In the genomic region with DNA sequence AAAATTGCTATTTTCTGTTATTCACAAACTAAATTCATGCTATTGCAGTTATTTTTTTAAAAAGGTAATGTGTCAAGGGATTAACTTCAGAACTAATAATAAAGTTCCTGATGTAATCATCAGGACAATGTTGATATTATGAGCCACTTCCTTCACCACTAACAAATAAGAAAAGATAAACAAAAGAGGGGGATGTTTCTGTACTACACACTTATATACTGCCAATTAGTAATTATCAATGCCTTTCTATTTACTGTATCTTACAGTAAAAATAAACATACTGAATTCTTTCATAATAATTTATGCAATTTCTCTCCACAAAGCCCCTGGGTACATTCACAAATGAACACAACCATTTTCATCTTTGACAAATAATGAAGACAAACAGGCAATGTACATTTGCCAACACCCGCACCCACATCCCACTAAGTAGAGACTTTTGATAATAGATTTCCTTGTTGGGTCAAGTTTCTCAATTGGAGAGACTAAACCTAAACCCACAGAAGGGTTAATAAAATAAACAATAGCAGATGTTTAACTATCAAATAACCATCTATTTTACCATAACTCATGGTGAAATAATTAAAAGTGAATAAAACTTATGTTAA, we compare ENCODE assay signal across 13 cellular contexts. TPM values are rescaled to one million over a fixed set of nuclear protein-coding genes. Genes with fewer than 3 reads are reported as not detected.
DNase-seq lines count a peak whose midpoint lies in the region; ATAC-seq and TF ChIP-seq lines count a peak whose summit lies in the region.
"Had no signal": no experiment of that assay in that cellular context is flagged by ENCODE, and none has a peak within 500 bp of the region (broad histone marks: within the 10 kb centered on the region; RNA-seq: fewer than 3 reads in every experiment).

No MANE protein-coding gene starts in this region.

- TF ChIP-seq POLR2A in vagina (IDR thresholded peaks at IDR 0.05) = no peak

- peak overlapping the region; percentile 85 to 96 for H3K4me3 ChIP-seq in right atrium auricular region
- H3K4me3 ChIP-seq in ascending aorta = peak overlapping the region; percentile 97 to 100
- peak overlapping the region; percentile 86 for H3K4me3 ChIP-seq in lower lobe of right lung
- peak overlapping the region; percentile 87 to 91 for H3K4me3 ChIP-seq in vagina

- intact Hi-C loops in Right ventricle myocardium inferior (cut with DNase I) = loop anchor here (5.0 kb wide), 5 partner anchors 33 to 342 kb away; no protein-coding TSS in a partner anchor
- intact Hi-C loops in ascending aorta (cut with DNase I) = loop anchor here (5.0 to 10.0 kb wide), 4 partner anchors 130 to 498 kb away; a partner anchor contains a TSS
- intact Hi-C loops in lower lobe of right lung (cut with DNase I) = no loop called here
- intact Hi-C loops in vagina (cut with DNase I) = loop anchor here (10.0 kb wide), 1 partner anchor 100 kb away; no protein-coding TSS in a partner anchor

- DNase-seq in right atrium auricular region (ENCODE audit: low spot score) = no peak
- DNase-seq in Right ventricle myocardium inferior (ENCODE audit: missing footprints) = no peak
- DNase-seq in ascending aorta (ENCODE audit: low spot score in 2 of 2) = no peak
- DNase-seq in lower lobe of right lung = no peak
- DNase-seq in vagina (ENCODE audit: extremely low spot score in 2 of 2) = no peak
- DNase-seq in stimulated activated CD4-positive, alpha-beta T cell treated with anti-CD3 and anti-CD28 coated beads, Interleukin-2, amount 100 ng/mL, for 48 hours = no peak
- DNase-seq: H7; NCI-H187 treated with DMSO at 0.1 percent for 48 hours; stimulated activated CD4-positive, alpha-beta T cell treated with anti-CD3 and anti-CD28 coated beads, Interleukin-12 subunit alpha, Interleukin-12 subunit beta, amount 100 ng/mL, for 4 hours had no signal

- ATAC-seq in Right ventricle myocardium inferior (no peak), lower lobe of right lung (no peak), HG03469 (IDR thresholded peaks at IDR 0.05; ENCODE audit: unreplicated experiment) (no peak), HG03280 (IDR thresholded peaks at IDR 0.05; ENCODE audit: unreplicated experiment) (no peak)
- ATAC-seq: left lobe of liver had no signal

- H3K4me1 ChIP-seq in right atrium auricular region (peaks cover 0 to 66% of the 10 kb centered on the region in 2 donors), ascending aorta (peaks cover 0 to 32% of the 10 kb centered on the region in 2 donors), lower lobe of right lung (peaks cover 71% of the 10 kb centered on the region), vagina (peaks cover 61% of the 10 kb centered on the region)

- H3K27me3 ChIP-seq in right atrium auricular region = no peaks in the 10 kb centered on the region
- H3K27me3 ChIP-seq in ascending aorta = no peaks in the 10 kb centered on the region
- H3K27me3 ChIP-seq in lower lobe of right lung (ENCODE audit: low read depth) = no peaks in the 10 kb centered on the region
- H3K27me3 ChIP-seq in vagina = no peaks in the 10 kb centered on the region

- no peak for TF ChIP-seq CTCF in right atrium auricular region (IDR thresholded peaks at IDR 0.05)
- no peak for TF ChIP-seq CTCF in ascending aorta (IDR thresholded peaks at IDR 0.05)
- TF ChIP-seq CTCF in lower lobe of right lung (IDR thresholded peaks at IDR 0.05) = no peak
- no peak for TF ChIP-seq CTCF in vagina (IDR thresholded peaks at IDR 0.05)

- H3K27ac ChIP-seq in right atrium auricular region (peak overlapping the region; percentile 98 to 100), ascending aorta (no peak overlapping the region), lower lobe of right lung (no peak overlapping the region), vagina (no peak overlapping the region)
- H3K27ac ChIP-seq: HL-60 had no signal

- H3K9me3 ChIP-seq in right atrium auricular region (no peaks in the 10 kb centered on the region), ascending aorta (no peaks in the 10 kb centered on the region), lower lobe of right lung (no peaks in the 10 kb centered on the region), vagina (no peaks in the 10 kb centered on the region)

- H3K36me3 ChIP-seq in right atrium auricular region (peaks cover 3% of the 10 kb centered on the region), ascending aorta (peaks cover 0 to 8% of the 10 kb centered on the region in 2 donors), lower lobe of right lung (peaks cover 13% of the 10 kb centered on the region), vagina (peaks cover 0 to 1% of the 10 kb centered on the region in 2 donors)

RNA-seq across cellular contexts. Expression of a gene that starts 3.7 kb away (rescaled TPM):
- total RNA-seq in right atrium auricular region (10 to 100 TPM; 24.6 to 27.3 TPM), Right ventricle myocardium inferior (54.6 TPM), ascending aorta (30.0 TPM), lower lobe of right lung (29.7 TPM), vagina (58.4 TPM)

Comparison
In these comparisons a context has a peak if more than half of its experiments do, and no peak if none do; other contexts are left out.
1. H3K27ac ChIP-seq: peak in right atrium auricular region (2 of 2); none in ascending aorta (0 of 2), lower lobe of right lung (single experiment) and vagina (single experiment).
2. Peak in every context shown above with its lines, with median percentiles within 50 percentile points of each other: H3K4me3 ChIP-seq.